Comparison of ENCODE assay signal across 1 cellular context in the genomic region with DNA sequence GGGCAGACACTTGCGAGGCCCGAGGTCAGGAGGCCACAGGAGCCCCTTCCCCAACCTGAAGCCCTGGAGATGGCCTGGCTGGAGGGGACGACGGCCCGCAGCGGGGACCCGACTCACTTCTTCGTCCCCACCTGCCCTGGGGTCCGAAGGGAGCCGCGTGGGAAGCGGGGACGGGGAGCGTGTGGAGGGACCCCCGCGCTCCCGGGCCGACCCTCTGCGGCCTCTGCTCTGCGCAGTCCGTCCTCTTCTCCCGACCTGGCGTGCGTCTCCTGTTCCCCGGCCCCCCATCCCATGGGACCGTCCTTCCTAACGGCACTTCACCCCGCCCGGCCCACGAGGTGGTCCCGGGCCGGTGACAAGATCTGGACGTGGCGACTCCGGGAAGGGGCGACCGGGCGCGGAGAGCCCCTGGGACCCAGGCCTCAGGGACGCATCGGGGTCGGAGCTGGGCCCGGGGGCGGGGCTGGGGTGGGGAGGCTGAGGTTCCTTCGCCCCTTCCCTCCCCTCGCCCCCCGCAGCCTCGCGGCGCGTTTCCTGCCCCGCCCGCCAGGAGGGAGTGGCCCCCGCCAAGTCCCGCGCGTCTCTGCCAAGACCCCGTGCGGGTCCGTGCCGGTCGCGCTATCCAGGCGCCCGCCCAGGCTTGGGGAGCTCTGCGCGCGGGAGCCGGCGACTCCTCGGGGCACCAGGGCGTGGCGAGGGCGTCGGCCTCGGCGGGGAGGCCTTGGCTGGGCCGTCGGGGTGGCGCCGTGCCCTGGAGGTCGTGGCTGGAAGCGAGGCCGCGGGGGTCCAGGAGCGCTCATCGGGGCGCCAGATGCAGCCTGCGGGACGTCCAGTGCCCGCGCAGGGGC.
TF ChIP-seq lines count a peak whose summit lies in the region.

No MANE protein-coding gene starts in this region.

TF ChIP-seq in GM23338, 12 proteins besides CTCF, POLR2A, EP300 and RAD21 (continued from another document):
- TF ChIP-seq, protein P1, sequence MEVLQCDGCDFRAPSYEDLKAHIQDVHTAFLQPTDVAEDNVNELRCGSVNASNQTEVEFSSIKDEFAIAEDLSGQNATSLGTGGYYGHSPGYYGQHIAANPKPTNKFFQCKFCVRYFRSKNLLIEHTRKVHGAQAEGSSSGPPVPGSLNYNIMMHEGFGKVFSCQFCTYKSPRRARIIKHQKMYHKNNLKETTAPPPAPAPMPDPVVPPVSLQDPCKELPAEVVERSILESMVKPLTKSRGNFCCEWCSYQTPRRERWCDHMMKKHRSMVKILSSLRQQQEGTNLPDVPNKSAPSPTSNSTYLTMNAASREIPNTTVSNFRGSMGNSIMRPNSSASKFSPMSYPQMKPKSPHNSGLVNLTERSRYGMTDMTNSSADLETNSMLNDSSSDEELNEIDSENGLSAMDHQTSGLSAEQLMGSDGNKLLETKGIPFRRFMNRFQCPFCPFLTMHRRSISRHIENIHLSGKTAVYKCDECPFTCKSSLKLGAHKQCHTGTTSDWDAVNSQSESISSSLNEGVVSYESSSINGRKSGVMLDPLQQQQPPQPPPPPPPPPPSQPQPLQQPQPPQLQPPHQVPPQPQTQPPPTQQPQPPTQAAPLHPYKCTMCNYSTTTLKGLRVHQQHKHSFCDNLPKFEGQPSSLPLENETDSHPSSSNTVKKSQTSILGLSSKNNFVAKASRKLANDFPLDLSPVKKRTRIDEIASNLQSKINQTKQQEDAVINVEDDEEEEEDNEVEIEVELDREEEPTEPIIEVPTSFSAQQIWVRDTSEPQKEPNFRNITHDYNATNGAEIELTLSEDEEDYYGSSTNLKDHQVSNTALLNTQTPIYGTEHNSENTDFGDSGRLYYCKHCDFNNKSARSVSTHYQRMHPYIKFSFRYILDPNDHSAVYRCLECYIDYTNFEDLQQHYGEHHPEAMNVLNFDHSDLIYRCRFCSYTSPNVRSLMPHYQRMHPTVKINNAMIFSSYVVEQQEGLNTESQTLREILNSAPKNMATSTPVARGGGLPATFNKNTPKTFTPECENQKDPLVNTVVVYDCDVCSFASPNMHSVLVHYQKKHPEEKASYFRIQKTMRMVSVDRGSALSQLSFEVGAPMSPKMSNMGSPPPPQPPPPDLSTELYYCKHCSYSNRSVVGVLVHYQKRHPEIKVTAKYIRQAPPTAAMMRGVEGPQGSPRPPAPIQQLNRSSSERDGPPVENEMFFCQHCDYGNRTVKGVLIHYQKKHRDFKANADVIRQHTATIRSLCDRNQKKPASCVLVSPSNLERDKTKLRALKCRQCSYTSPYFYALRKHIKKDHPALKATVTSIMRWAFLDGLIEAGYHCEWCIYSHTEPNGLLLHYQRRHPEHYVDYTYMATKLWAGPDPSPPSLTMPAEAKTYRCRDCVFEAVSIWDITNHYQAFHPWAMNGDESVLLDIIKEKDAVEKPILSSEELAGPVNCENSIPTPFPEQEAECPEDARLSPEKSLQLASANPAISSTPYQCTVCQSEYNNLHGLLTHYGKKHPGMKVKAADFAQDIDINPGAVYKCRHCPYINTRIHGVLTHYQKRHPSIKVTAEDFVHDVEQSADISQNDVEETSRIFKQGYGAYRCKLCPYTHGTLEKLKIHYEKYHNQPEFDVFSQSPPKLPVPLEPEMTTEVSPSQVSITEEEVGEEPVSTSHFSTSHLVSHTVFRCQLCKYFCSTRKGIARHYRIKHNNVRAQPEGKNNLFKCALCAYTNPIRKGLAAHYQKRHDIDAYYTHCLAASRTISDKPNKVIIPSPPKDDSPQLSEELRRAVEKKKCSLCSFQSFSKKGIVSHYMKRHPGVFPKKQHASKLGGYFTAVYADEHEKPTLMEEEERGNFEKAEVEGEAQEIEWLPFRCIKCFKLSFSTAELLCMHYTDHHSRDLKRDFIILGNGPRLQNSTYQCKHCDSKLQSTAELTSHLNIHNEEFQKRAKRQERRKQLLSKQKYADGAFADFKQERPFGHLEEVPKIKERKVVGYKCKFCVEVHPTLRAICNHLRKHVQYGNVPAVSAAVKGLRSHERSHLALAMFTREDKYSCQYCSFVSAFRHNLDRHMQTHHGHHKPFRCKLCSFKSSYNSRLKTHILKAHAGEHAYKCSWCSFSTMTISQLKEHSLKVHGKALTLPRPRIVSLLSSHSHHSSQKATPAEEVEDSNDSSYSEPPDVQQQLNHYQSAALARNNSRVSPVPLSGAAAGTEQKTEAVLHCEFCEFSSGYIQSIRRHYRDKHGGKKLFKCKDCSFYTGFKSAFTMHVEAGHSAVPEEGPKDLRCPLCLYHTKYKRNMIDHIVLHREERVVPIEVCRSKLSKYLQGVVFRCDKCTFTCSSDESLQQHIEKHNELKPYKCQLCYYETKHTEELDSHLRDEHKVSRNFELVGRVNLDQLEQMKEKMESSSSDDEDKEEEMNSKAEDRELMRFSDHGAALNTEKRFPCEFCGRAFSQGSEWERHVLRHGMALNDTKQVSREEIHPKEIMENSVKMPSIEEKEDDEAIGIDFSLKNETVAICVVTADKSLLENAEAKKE (CRISPR knock-in tag; IDR thresholded peaks at IDR 0.05) = no peak
